22 cellular contexts compared by ENCODE assay signal in genomic region chr7:128097211-128097731, GRCh38.
"Had no signal": no experiment of that assay in that cellular context is flagged by ENCODE, and none has a peak within 500 bp of the region (broad histone marks: within the 10 kb centered on the region; RNA-seq: fewer than 3 reads in every experiment).

No MANE protein-coding gene starts in this region.

- H3K9me3 ChIP-seq: adrenal gland, breast epithelium had no signal

- H3K4me3 Mint-ChIP-seq: activated CD4-positive, alpha-beta memory T cell treated with anti-CD3 and anti-CD28 coated beads for 36 hours; activated CD4-positive, alpha-beta T cell treated with anti-CD3 and anti-CD28 coated beads, Interleukin-2, amount 10 ng/mL, durations not matched to agents 7 days and 5 days; activated naive CD8-positive, alpha-beta T cell treated with anti-CD3 and anti-CD28 coated beads, Interleukin-2, amount 10 ng/mL, durations not matched to agents 7 days and 5 days had no signal

- H3K27me3 ChIP-seq: adrenal gland, breast epithelium had no signal

- DNase-seq: activated CD4-positive, alpha-beta memory T cell treated with anti-CD3 and anti-CD28 coated beads for 36 hours; activated CD4-positive, alpha-beta T cell treated with anti-CD3 and anti-CD28 coated beads, Interleukin-2, amount 10 ng/mL, durations not matched to agents 7 days and 5 days; activated CD4-positive, CD25-positive, alpha-beta regulatory T cell; activated naive CD4-positive, alpha-beta T cell treated with anti-CD3 and anti-CD28 coated beads, Interleukin-2, amount 50 U/mL, for 16 hours; activated naive CD8-positive, alpha-beta T cell treated with anti-CD3 and anti-CD28 coated beads, Interleukin-2, amount 10 ng/mL, durations not matched to agents 7 days and 5 days; activated T-cell treated with anti-CD3 and anti-CD28 coated beads for 4 hours; adrenal gland; anterior cingulate cortex; caudate nucleus; KG1; NCI-H1048; NCI-H1417; NCI-H1930; NCI-H2171 treated with DMSO at 0.1 percent for 48 hours; NCI-H226; NCI-H526; NCI-H82; OCI-M1; SHP77 treated with DMSO at 0.1 percent for 48 hours; T-helper 1 cell had no signal

- ATAC-seq: Panc1 had no signal

- H3K4me3 ChIP-seq: adrenal gland, breast epithelium had no signal

- H3K27me3 Mint-ChIP-seq: activated CD4-positive, alpha-beta memory T cell treated with anti-CD3 and anti-CD28 coated beads for 36 hours; activated CD4-positive, alpha-beta T cell treated with anti-CD3 and anti-CD28 coated beads, Interleukin-2, amount 10 ng/mL, durations not matched to agents 7 days and 5 days; activated naive CD8-positive, alpha-beta T cell treated with anti-CD3 and anti-CD28 coated beads, Interleukin-2, amount 10 ng/mL, durations not matched to agents 7 days and 5 days had no signal

- H3K36me3 ChIP-seq: breast epithelium had no signal

- H3K27ac Mint-ChIP-seq: activated CD4-positive, alpha-beta memory T cell treated with anti-CD3 and anti-CD28 coated beads for 36 hours; activated CD4-positive, alpha-beta T cell treated with anti-CD3 and anti-CD28 coated beads, Interleukin-2, amount 10 ng/mL, durations not matched to agents 7 days and 5 days; activated naive CD8-positive, alpha-beta T cell treated with anti-CD3 and anti-CD28 coated beads, Interleukin-2, amount 10 ng/mL, durations not matched to agents 7 days and 5 days had no signal

- H3K4me1 ChIP-seq: adrenal gland, breast epithelium had no signal

- H3K9me3 Mint-ChIP-seq: activated CD4-positive, alpha-beta T cell treated with anti-CD3 and anti-CD28 coated beads, Interleukin-2, amount 10 ng/mL, durations not matched to agents 7 days and 5 days; activated naive CD8-positive, alpha-beta T cell treated with anti-CD3 and anti-CD28 coated beads, Interleukin-2, amount 10 ng/mL, durations not matched to agents 7 days and 5 days had no signal
